Comparison of ENCODE assay signal across 8 cellular contexts in the genomic region with DNA sequence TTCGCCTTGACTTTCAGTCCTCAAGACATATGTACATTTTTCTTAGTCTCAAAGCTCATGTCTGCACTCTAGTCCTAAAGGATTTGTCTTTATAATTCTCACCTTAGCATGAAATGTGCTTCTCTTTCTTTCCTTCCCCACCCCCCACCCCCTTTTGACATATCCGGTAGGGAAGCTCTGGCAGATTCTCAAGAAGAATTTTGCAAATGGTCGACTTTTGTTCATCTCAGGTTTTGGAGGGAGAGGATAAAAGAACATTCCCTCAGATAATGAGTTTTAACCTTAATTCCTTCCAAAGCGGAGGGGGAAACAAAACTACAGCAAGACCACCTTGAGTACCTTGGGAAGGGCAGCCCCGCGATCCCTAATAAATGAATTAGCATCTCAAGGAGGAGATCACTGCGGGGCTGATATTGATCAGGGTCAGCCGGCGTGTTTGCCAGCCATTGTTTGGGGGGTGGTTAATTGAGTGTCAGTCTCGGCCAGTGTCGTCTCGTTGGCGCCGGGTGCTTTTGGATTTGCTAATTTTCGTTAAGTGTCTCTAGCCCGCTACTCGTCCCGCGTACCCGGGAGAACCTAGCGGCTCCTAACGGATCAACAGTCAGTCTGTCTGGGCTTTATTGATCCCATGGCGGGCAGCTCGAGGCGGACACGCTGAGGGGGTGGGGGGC. TPM values are rescaled to one million over a fixed set of nuclear protein-coding genes. Genes with fewer than 3 reads are reported as not detected.
DNase-seq lines count a peak whose midpoint lies in the region; ATAC-seq and TF ChIP-seq lines count a peak whose summit lies in the region.

No MANE protein-coding gene starts in this region.

- H2AK9ac ChIP-seq in IMR-90 (replicated peaks; ENCODE audit: low read depth, low read length, poor library complexity), result no peak overlapping the region

- WGBS in IMR-90 (ENCODE audit: extremely low coverage in 2 of 2, insufficient read length in 1 of 2), 2 experiments, result 24% methylated on average over 5 of the region's 26 CpGs; no CpG with 5 or more reads in 1 of the 2 experiments
- WGBS in iPS DF 6.9 (ENCODE audit: insufficient coverage, insufficient read length), result no CpG with 5 or more reads among the region's 26 CpGs

- 0 out of 2 replicates have a peak overlapping the region, but pooled peaks have one; percentile 18 for H2AK5ac ChIP-seq in IMR-90 (ENCODE audit: low read depth, low read length)

- CTCF ChIA-PET in Calu3 (lab: Charles Lee), result interaction anchor here (0.6 kb wide), 1 partner anchor 455 kb away, joined by 3 read pairs; no protein-coding TSS in a partner anchor
- CTCF ChIA-PET in IMR-90 (lab: Yijun Ruan, JAX), result interaction anchor here (0.9 kb wide), 2 partner anchors 13 to 315 kb away, joined by 3 read pairs; no protein-coding TSS in a partner anchor

- H2BK120ac ChIP-seq in IMR-90 (ENCODE audit: low read depth, low read length), result 0 out of 2 replicates have a peak overlapping the region, but pooled peaks have one; percentile 63

- H3K9me1 ChIP-seq in IMR-90 (ENCODE audit: insufficient read depth, low read length), result no peaks in the 10 kb centered on the region

- H4K20me1 ChIP-seq in IMR-90 (ENCODE audit: insufficient read depth, low read length), result peaks cover 24% of the 10 kb centered on the region
- no peaks in the 10 kb centered on the region for H4K20me1 ChIP-seq in Karpas-422 (ENCODE audit: insufficient read depth, low read depth, low read length)

- H3K9me2 ChIP-seq in Karpas-422 (replicated peaks; ENCODE audit: insufficient read depth, low read length), result no peaks in the 10 kb centered on the region

- H3K4me3 Mint-ChIP-seq in Calu3 (ENCODE audit: low read depth, unreplicated experiment), result peak overlapping the region; percentile 88
- H3K4me3 Mint-ChIP-seq in activated naive CD8-positive, alpha-beta T cell treated with anti-CD3 and anti-CD28 coated beads, Interleukin-2, amount 10 ng/mL, durations not matched to agents 7 days and 5 days, result peak overlapping the region; percentile 72

- no peak overlapping the region for H3K56ac ChIP-seq in IMR-90 (ENCODE audit: extremely low read depth, insufficient read depth, low read length)

- intact Hi-C loops in Calu3 (cut with micrococcal nuclease; ENCODE audit: unreplicated experiment) (loop anchor here (5.0 kb wide), 1 partner anchor 266 kb away; no protein-coding TSS in a partner anchor), IMR-90 (cut with micrococcal nuclease) (loop anchor here (5.0 kb wide), 3 partner anchors 216 to 581 kb away; no protein-coding TSS in a partner anchor)

- dilution Hi-C loops in IMR-90 (cut with HindIII; ENCODE audit: low sequenced_read_pairs, unreplicated experiment), result no loop called here

- H2BK20ac ChIP-seq in IMR-90 (ENCODE audit: low read depth, low read length), result no peak overlapping the region

- peaks cover 15% of the 10 kb centered on the region for H3K4me1 Mint-ChIP-seq in Calu3 (ENCODE audit: low read depth, unreplicated experiment)
- H3K4me1 Mint-ChIP-seq in activated naive CD8-positive, alpha-beta T cell treated with anti-CD3 and anti-CD28 coated beads, Interleukin-2, amount 10 ng/mL, durations not matched to agents 7 days and 5 days, result peaks cover 18% of the 10 kb centered on the region

- H3K27me3 ChIP-seq in IMR-90 (ENCODE audit: control insufficient read depth, insufficient read depth, low read length) (peaks cover 38% of the 10 kb centered on the region), iPS DF 6.9 (ENCODE audit: control insufficient read depth, insufficient read depth, low read length) (no peaks in the 10 kb centered on the region), Karpas-422 (ENCODE audit: low read length) (no peaks in the 10 kb centered on the region)

- H3K36me3 ChIP-seq in IMR-90 (ENCODE audit: control insufficient read depth, insufficient read depth, low read length), result 0 out of 2 replicates have a peak, but pooled peaks cover 2% of the 10 kb centered on the region
- no peaks in the 10 kb centered on the region; the same call in 1 of the 2 replicates for H3K36me3 ChIP-seq in iPS DF 6.9 (ENCODE audit: control insufficient read depth, insufficient read depth, low read length)
- H3K36me3 ChIP-seq in Karpas-422 (ENCODE audit: insufficient read depth, low read length), result no peaks in the 10 kb centered on the region

- ATAC-seq in IMR-90 (ENCODE audit: low read depth) (peak; percentile 9), esophagus mucosa (no peak)
- ATAC-seq in activated naive CD8-positive, alpha-beta T cell treated with anti-CD3 and anti-CD28 coated beads, Interleukin-2, amount 10 ng/mL, durations not matched to agents 7 days and 5 days (ENCODE audit: low read depth), result no peak

- no peak for DNase-seq in Calu3
- DNase-seq in IMR-90, result no peak
- DNase-seq in activated naive CD8-positive, alpha-beta T cell treated with anti-CD3 and anti-CD28 coated beads, Interleukin-2, amount 10 ng/mL, durations not matched to agents 7 days and 5 days, result no peak
- DNase-seq in iPS DF 6.9 (ENCODE audit: low read depth, low spot score), result no peak
- no peak for DNase-seq in NK-92 treated with Interleukin-12 subunit alpha and Interleukin-12 subunit beta, amount 100 ng/mL, for 24 hours (lab: John Stamatoyannopoulos, UW)
- no peak for DNase-seq in Karpas-422

- peak overlapping the region; percentile 73 for H3K4me2 ChIP-seq in IMR-90 (ENCODE audit: low read depth, low read length)
- no peak overlapping the region for H3K4me2 ChIP-seq in Karpas-422 (ENCODE audit: low read depth, low read length, poor library complexity, severe bottlenecking)

- H3K4me1 ChIP-seq in IMR-90 (ENCODE audit: control insufficient read depth, insufficient read depth, low read length), result peaks cover 6% of the 10 kb centered on the region
- peaks cover 2% of the 10 kb centered on the region for H3K4me1 ChIP-seq in iPS DF 6.9 (ENCODE audit: control insufficient read depth, insufficient read depth, low read length)
- H3K4me1 ChIP-seq in Karpas-422 (ENCODE audit: low read length), result no peaks in the 10 kb centered on the region

- POLR2A ChIA-PET in IMR-90 (lab: Charles Lee; ENCODE audit: unreplicated experiment), result no interaction called here
- POLR2A ChIA-PET in activated naive CD8-positive, alpha-beta T cell treated with anti-CD3 and anti-CD28 coated beads, Interleukin-2, amount 10 ng/mL, durations not matched to agents 7 days and 5 days (lab: Charles Lee), result no interaction called here

- H4K5ac ChIP-seq in IMR-90 (ENCODE audit: low read depth, low read length), result no peak overlapping the region

- H3K4me3 ChIP-seq in IMR-90 (ENCODE audit: insufficient read depth, low read depth, low read length) (peak overlapping the region; percentile 28), iPS DF 6.9 (ENCODE audit: low read length) (peak overlapping the region; percentile 53; the same call in 1 of the 2 replicates), skin epidermis (peak overlapping the region; percentile 10 to 78 (median 50)), Karpas-422 (ENCODE audit: low read length) (no peak overlapping the region)

- H3K27me3 Mint-ChIP-seq in Calu3 (ENCODE audit: unreplicated experiment), result peaks cover 13% of the 10 kb centered on the region
- peaks cover 81% of the 10 kb centered on the region for H3K27me3 Mint-ChIP-seq in activated naive CD8-positive, alpha-beta T cell treated with anti-CD3 and anti-CD28 coated beads, Interleukin-2, amount 10 ng/mL, durations not matched to agents 7 days and 5 days

- no peaks in the 10 kb centered on the region for H3K9me3 Mint-ChIP-seq in Calu3 (ENCODE audit: low read depth, unreplicated experiment)
- H3K9me3 Mint-ChIP-seq in activated naive CD8-positive, alpha-beta T cell treated with anti-CD3 and anti-CD28 coated beads, Interleukin-2, amount 10 ng/mL, durations not matched to agents 7 days and 5 days, result no peaks in the 10 kb centered on the region

- no peaks in the 10 kb centered on the region for H3K79me2 ChIP-seq in Karpas-422 (ENCODE audit: low read length)

- H4K91ac ChIP-seq in IMR-90 (ENCODE audit: insufficient read depth, low read depth, low read length), result no peak overlapping the region

- TF ChIP-seq RAD21 in IMR-90 (IDR thresholded peaks at IDR 0.05; ENCODE audit: low read length), result no peak

- in situ Hi-C loops in IMR-90 (cut with MboI; ENCODE audit: low sequenced_read_pairs), result loop anchor here (5.0 to 25.0 kb wide), 3 partner anchors 111 to 456 kb away; no protein-coding TSS in a partner anchor

- H3K9ac ChIP-seq in IMR-90 (ENCODE audit: low read depth, low read length), result no peak overlapping the region
- no peak overlapping the region for H3K9ac ChIP-seq in Karpas-422 (ENCODE audit: low read length)

- peak overlapping the region; percentile 90 for H2AFZ ChIP-seq in IMR-90 (replicated peaks; ENCODE audit: low read length, poor library complexity)
- H2AFZ ChIP-seq in Karpas-422 (ENCODE audit: low read length), result no peak overlapping the region

- no TSS peak for BruUV-seq in Calu3 (replicated peaks; lab: Mats Ljungman, UMichigan)
- BruUV-seq in IMR-90 (replicated peaks; lab: Mats Ljungman, UMichigan), result no TSS peak

- no peak overlapping the region for H2BK15ac ChIP-seq in IMR-90 (ENCODE audit: low read depth, low read length)

- H3K4ac ChIP-seq in IMR-90 (ENCODE audit: low read depth, low read length), result no peak overlapping the region

- TF ChIP-seq CTCF in Calu3 (IDR thresholded peaks at IDR 0.05; ENCODE audit: unreplicated experiment), result no peak
- 0 out of 2 replicates have a peak, but pooled peaks have one; percentile 0 for TF ChIP-seq CTCF in IMR-90 (conservative IDR thresholded peaks at IDR 0.05; ENCODE audit: low read depth, low read length)

- H3K79me1 ChIP-seq in IMR-90 (ENCODE audit: low read depth in 1 of 2, low read length in 2 of 2), result peaks cover 11 to 32% of the 10 kb centered on the region in 2 experiments

- peaks cover 47% of the 10 kb centered on the region for H3K36me3 Mint-ChIP-seq in Calu3 (ENCODE audit: insufficient read depth, unreplicated experiment)
- no peaks in the 10 kb centered on the region for H3K36me3 Mint-ChIP-seq in activated naive CD8-positive, alpha-beta T cell treated with anti-CD3 and anti-CD28 coated beads, Interleukin-2, amount 10 ng/mL, durations not matched to agents 7 days and 5 days

- no peak overlapping the region for H3K14ac ChIP-seq in IMR-90 (replicated peaks; ENCODE audit: low read depth, low read length)

- no peak overlapping the region for H3K27ac Mint-ChIP-seq in Calu3 (ENCODE audit: unreplicated experiment)
- no peak overlapping the region for H3K27ac Mint-ChIP-seq in activated naive CD8-positive, alpha-beta T cell treated with anti-CD3 and anti-CD28 coated beads, Interleukin-2, amount 10 ng/mL, durations not matched to agents 7 days and 5 days

- TF ChIP-seq POLR2A in IMR-90 (IDR thresholded peaks at IDR 0.05; ENCODE audit: low read depth, low read length), result no peak

- H3K27ac ChIP-seq in IMR-90 (ENCODE audit: insufficient read depth, low read length), result no peak overlapping the region
- H3K27ac ChIP-seq in iPS DF 6.9 (ENCODE audit: low read length), result no peak overlapping the region
- H3K27ac ChIP-seq in skin epidermis, result peak overlapping the region in 2 of 21 experiments; percentile 16 to 23
- no peak overlapping the region for H3K27ac ChIP-seq in Karpas-422 (ENCODE audit: low read length)

- no peak overlapping the region for H3K18ac ChIP-seq in IMR-90 (ENCODE audit: low read depth, low read length)

- peak overlapping the region; percentile 9; the same call in 1 of the 2 replicates for H3K23ac ChIP-seq in IMR-90 (ENCODE audit: low read depth, low read length)

- H4K8ac ChIP-seq in IMR-90 (ENCODE audit: low read depth in 2 of 2, low read length in 2 of 2), result no peak overlapping the region

- no peaks in the 10 kb centered on the region for H3K9me3 ChIP-seq in IMR-90 (ENCODE audit: control insufficient read depth, insufficient read depth, low read length)
- no peaks in the 10 kb centered on the region for H3K9me3 ChIP-seq in iPS DF 6.9 (ENCODE audit: control insufficient read depth, insufficient read depth, low read length)
- no peaks in the 10 kb centered on the region for H3K9me3 ChIP-seq in Karpas-422 (ENCODE audit: low read length)

- no peak overlapping the region for H2BK5ac ChIP-seq in IMR-90 (ENCODE audit: low read depth, low read length, poor library complexity, severe bottlenecking)

RNA-seq across cellular contexts. Expression of a gene that starts 0.9 kb away (rescaled TPM):
- total RNA-seq in Calu3 (2022) (33.0 and 42.2 TPM in 2 replicates), IMR-90 (2012; rRNA removed) (19.4 and 20.8 TPM in 2 replicates), esophagus mucosa (6.5 TPM)
- polyA plus RNA-seq in IMR-90 (2012; rRNA removed), result 13.4 and 14.4 TPM in 2 replicates
- 8.3 and 14.5 TPM in 2 replicates for polyA plus RNA-seq in IMR-90 (2012; cell fraction: cytosol; rRNA removed)
- 8.6 and 10.7 TPM in 2 replicates for polyA plus RNA-seq in IMR-90 (2012; cell fraction: nucleus; rRNA removed; ENCODE audit: low replicate concordance)
- under 1 TPM; 0.30 to 0.31 TPM for total RNA-seq in activated naive CD8-positive, alpha-beta T cell treated with anti-CD3 and anti-CD28 coated beads, Interleukin-2, amount 10 ng/mL, durations not matched to agents 7 days and 5 days
- not detected in 2 replicates for total RNA-seq in Karpas-422 (2014; rRNA removed; shearing (Covaris generic); ENCODE audit: low replicate concordance)
